Comparison of ENCODE assay signal across 20 cellular contexts in the genomic region with DNA sequence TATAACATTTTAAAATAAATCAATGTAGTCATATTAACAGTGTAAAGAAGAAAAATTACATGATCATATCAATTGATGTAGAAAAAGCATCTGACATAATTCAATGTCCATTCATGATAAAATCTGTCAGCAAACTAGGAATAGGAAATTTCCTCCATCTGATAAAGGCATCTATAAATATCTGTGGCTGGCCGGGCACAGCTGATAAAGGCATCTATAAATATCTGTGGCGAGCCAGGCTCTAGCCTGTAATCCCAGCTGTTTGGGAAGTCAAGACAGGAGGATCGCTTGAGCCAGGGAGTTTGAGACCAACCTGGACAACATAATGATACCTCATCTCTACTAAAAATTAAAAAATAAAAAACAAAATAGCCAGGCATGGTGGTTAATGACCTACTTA.
"Had no signal": no experiment of that assay in that cellular context is flagged by ENCODE, and none has a peak within 500 bp of the region (broad histone marks: within the 10 kb centered on the region; RNA-seq: fewer than 3 reads in every experiment).

No MANE protein-coding gene starts in this region.

- H3K4me1 ChIP-seq: tibial artery had no signal

- H3K27me3 ChIP-seq: heart right ventricle, neutrophil, tibial artery had no signal

- H3K36me3 ChIP-seq: heart right ventricle, neutrophil, tibial artery had no signal

- H3K36me3 Mint-ChIP-seq: activated naive CD8-positive, alpha-beta T cell treated with anti-CD3 and anti-CD28 coated beads for 36 hours; brain; naive thymus-derived CD8-positive, alpha-beta T cell had no signal

- H3K9me3 ChIP-seq: neutrophil, tibial artery had no signal

- DNase-seq: activated CD4-positive, alpha-beta T cell treated with anti-CD3 and anti-CD28 coated beads, Interleukin-2, amount 50 U/mL, for 1 hour; activated naive CD8-positive, alpha-beta T cell treated with anti-CD3 and anti-CD28 coated beads for 36 hours; cerebellar nuclear complex; effector memory CD4-positive, alpha-beta T cell; foreskin melanocyte; heart right ventricle; mammary epithelial cell; naive thymus-derived CD8-positive, alpha-beta T cell; retina; stimulated activated CD4-positive, alpha-beta T cell treated with anti-CD3 and anti-CD28 coated beads, Interleukin-15, amount 100 ng/mL, for 24 hours; stimulated activated CD4-positive, alpha-beta T cell treated with anti-CD3 and anti-CD28 coated beads, Interleukin-4, amount 100 ng/mL, for 1 hour; stimulated activated naive CD4-positive, alpha-beta T cell; tibial artery had no signal

- ATAC-seq: activated CD4-positive, CD25-positive, alpha-beta regulatory T cell treated with anti-CD3 and anti-CD28 coated beads, Interleukin-2, amount 50 U/mL, for 24 hours; naive thymus-derived CD8-positive, alpha-beta T cell had no signal

- H3K27ac ChIP-seq: heart right ventricle, neutrophil, skin epidermis, tibial artery had no signal

- H3K4me3 Mint-ChIP-seq: activated naive CD8-positive, alpha-beta T cell treated with anti-CD3 and anti-CD28 coated beads for 36 hours; activated T-helper 1 cell treated with anti-CD3 and anti-CD28 coated beads, Interleukin-12 subunit alpha, Interleukin-12 subunit beta, Interleukin-2, Interleukin-4 antibody, amounts not matched to agents 30 ng/mL and 10 ng/mL and 1 ng/mL, durations not matched to agents 14 hours and 24 hours and 36 hours; brain; dendritic cell treated with granulocyte-macrophage colony-stimulating factor and Interleukin-4, amounts not matched to agents 40 ng/mL and 50 ng/mL, for 4 days; naive thymus-derived CD8-positive, alpha-beta T cell; T-helper 2 cell treated with Interferon-gamma antibody and Interleukin-4, amounts not matched to agents 5 μg/mL and 100 μg/mL, for 36 hours had no signal

- H3K4me3 ChIP-seq: heart right ventricle, skin epidermis, tibial artery had no signal

- H3K9me3 Mint-ChIP-seq: activated T-helper 1 cell treated with anti-CD3 and anti-CD28 coated beads, Interleukin-12 subunit alpha, Interleukin-12 subunit beta, Interleukin-2, Interleukin-4 antibody, amounts not matched to agents 30 ng/mL and 10 ng/mL and 1 ng/mL, durations not matched to agents 14 hours and 24 hours and 36 hours; dendritic cell treated with granulocyte-macrophage colony-stimulating factor and Interleukin-4, amounts not matched to agents 40 ng/mL and 50 ng/mL, for 4 days; T-helper 2 cell treated with Interferon-gamma antibody and Interleukin-4, amounts not matched to agents 5 μg/mL and 100 μg/mL, for 36 hours had no signal

- H3K27ac Mint-ChIP-seq: activated naive CD8-positive, alpha-beta T cell treated with anti-CD3 and anti-CD28 coated beads for 36 hours; activated T-helper 1 cell treated with anti-CD3 and anti-CD28 coated beads, Interleukin-12 subunit alpha, Interleukin-12 subunit beta, Interleukin-2, Interleukin-4 antibody, amounts not matched to agents 30 ng/mL and 10 ng/mL and 1 ng/mL, durations not matched to agents 14 hours and 24 hours and 36 hours; brain; dendritic cell treated with granulocyte-macrophage colony-stimulating factor and Interleukin-4, amounts not matched to agents 40 ng/mL and 50 ng/mL, for 4 days; naive thymus-derived CD8-positive, alpha-beta T cell; T-helper 2 cell treated with Interferon-gamma antibody and Interleukin-4, amounts not matched to agents 5 μg/mL and 100 μg/mL, for 36 hours had no signal

- H3K4me1 Mint-ChIP-seq: activated naive CD8-positive, alpha-beta T cell treated with anti-CD3 and anti-CD28 coated beads for 36 hours; brain; naive thymus-derived CD8-positive, alpha-beta T cell had no signal

- H3K27me3 Mint-ChIP-seq: activated naive CD8-positive, alpha-beta T cell treated with anti-CD3 and anti-CD28 coated beads for 36 hours; dendritic cell treated with granulocyte-macrophage colony-stimulating factor and Interleukin-4, amounts not matched to agents 40 ng/mL and 50 ng/mL, for 4 days had no signal
